Comparison of ENCODE assay signal across 1 cellular context in genomic region chr16:68590201-68590994, GRCh38.
TF ChIP-seq lines count a peak whose summit lies in the region.

No MANE protein-coding gene starts in this region.

TF ChIP-seq in HepG2, 621 proteins besides CTCF, POLR2A, EP300 and RAD21 (continued from another document and continues in another):
- TF ChIP-seq REST (IDR thresholded peaks at IDR 0.05; ENCODE audit: borderline replicate concordance in 1 of 2, low read depth in 1 of 2, low read length in 2 of 2) (no peak), ZNF777 (CRISPR knock-in tag; IDR thresholded peaks at IDR 0.05) (no peak), CERS6 (CRISPR knock-in tag; IDR thresholded peaks at IDR 0.05) (no peak), PLSCR1 (CRISPR knock-in tag; IDR thresholded peaks at IDR 0.05; ENCODE audit: borderline replicate concordance) (no peak), ZNF672 (CRISPR knock-in tag; IDR thresholded peaks at IDR 0.05) (0 out of 2 replicates have a peak, but pooled peaks have one; percentile 30), ZNF841 (CRISPR knock-in tag; IDR thresholded peaks at IDR 0.05; ENCODE audit: borderline replicate concordance) (no peak), ZNF781 (CRISPR knock-in tag; IDR thresholded peaks at IDR 0.05; ENCODE audit: borderline replicate concordance, not compliant biosample characterization) (no peak), ZNF501 (CRISPR knock-in tag; IDR thresholded peaks at IDR 0.05) (no peak; the same call in 1 of the 2 replicates), KAT2B (IDR thresholded peaks at IDR 0.05; ENCODE audit: borderline replicate concordance, low read depth, low read length) (no peak), ATAD3A (CRISPR knock-in tag; IDR thresholded peaks at IDR 0.05) (no peak), SP2 (CRISPR knock-in tag; IDR thresholded peaks at IDR 0.05) (no peak), ZNF331 (CRISPR knock-in tag; IDR thresholded peaks at IDR 0.05) (peak; percentile 35; the same call in 1 of the 2 replicates), HMGXB4 (CRISPR knock-in tag; IDR thresholded peaks at IDR 0.05; ENCODE audit: borderline replicate concordance in 1 of 2, low read depth in 1 of 2) (peak; percentile 82 to 83; a peak in 3 of 4 replicates), ZNF512B (CRISPR knock-in tag; IDR thresholded peaks at IDR 0.05; ENCODE audit: borderline replicate concordance) (peak; percentile 83; the same call in 1 of the 2 replicates), ZNF75D (CRISPR knock-in tag; IDR thresholded peaks at IDR 0.05; ENCODE audit: borderline replicate concordance) (no peak), ZBTB8A (CRISPR knock-in tag; IDR thresholded peaks at IDR 0.05; ENCODE audit: borderline replicate concordance, low read depth) (no peak), ZNF720 (CRISPR knock-in tag; IDR thresholded peaks at IDR 0.05) (no peak), SRSF9 (IDR thresholded peaks at IDR 0.05; ENCODE audit: borderline replicate concordance, insufficient read depth, low read depth, low read length, poor library complexity, severe bottlenecking) (no peak), RBM39 (IDR thresholded peaks at IDR 0.05; ENCODE audit: low read depth, low read length, poor library complexity, severe bottlenecking) (peak; percentile 74), RFX3 (CRISPR knock-in tag; IDR thresholded peaks at IDR 0.05) (no peak), ZNF770 (CRISPR knock-in tag; IDR thresholded peaks at IDR 0.05) (0 out of 2 replicates have a peak, but pooled peaks have one; percentile 26), CREM (IDR thresholded peaks at IDR 0.05) (no peak), CREM (CRISPR knock-in tag; IDR thresholded peaks at IDR 0.05) (no peak)
- TF ChIP-seq, protein P1, sequence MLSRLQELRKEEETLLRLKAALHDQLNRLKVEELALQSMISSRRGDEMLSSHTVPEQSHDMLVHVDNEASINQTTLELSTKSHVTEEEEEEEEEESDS (CRISPR knock-in tag; IDR thresholded peaks at IDR 0.05; ENCODE audit: borderline replicate concordance) = no peak
- TF ChIP-seq, protein P2, sequence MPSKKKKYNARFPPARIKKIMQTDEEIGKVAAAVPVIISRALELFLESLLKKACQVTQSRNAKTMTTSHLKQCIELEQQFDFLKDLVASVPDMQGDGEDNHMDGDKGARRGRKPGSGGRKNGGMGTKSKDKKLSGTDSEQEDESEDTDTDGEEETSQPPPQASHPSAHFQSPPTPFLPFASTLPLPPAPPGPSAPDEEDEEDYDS (CRISPR knock-in tag; IDR thresholded peaks at IDR 0.05) = no peak; the same call in 1 of the 2 replicates
- TF ChIP-seq, protein P3, sequence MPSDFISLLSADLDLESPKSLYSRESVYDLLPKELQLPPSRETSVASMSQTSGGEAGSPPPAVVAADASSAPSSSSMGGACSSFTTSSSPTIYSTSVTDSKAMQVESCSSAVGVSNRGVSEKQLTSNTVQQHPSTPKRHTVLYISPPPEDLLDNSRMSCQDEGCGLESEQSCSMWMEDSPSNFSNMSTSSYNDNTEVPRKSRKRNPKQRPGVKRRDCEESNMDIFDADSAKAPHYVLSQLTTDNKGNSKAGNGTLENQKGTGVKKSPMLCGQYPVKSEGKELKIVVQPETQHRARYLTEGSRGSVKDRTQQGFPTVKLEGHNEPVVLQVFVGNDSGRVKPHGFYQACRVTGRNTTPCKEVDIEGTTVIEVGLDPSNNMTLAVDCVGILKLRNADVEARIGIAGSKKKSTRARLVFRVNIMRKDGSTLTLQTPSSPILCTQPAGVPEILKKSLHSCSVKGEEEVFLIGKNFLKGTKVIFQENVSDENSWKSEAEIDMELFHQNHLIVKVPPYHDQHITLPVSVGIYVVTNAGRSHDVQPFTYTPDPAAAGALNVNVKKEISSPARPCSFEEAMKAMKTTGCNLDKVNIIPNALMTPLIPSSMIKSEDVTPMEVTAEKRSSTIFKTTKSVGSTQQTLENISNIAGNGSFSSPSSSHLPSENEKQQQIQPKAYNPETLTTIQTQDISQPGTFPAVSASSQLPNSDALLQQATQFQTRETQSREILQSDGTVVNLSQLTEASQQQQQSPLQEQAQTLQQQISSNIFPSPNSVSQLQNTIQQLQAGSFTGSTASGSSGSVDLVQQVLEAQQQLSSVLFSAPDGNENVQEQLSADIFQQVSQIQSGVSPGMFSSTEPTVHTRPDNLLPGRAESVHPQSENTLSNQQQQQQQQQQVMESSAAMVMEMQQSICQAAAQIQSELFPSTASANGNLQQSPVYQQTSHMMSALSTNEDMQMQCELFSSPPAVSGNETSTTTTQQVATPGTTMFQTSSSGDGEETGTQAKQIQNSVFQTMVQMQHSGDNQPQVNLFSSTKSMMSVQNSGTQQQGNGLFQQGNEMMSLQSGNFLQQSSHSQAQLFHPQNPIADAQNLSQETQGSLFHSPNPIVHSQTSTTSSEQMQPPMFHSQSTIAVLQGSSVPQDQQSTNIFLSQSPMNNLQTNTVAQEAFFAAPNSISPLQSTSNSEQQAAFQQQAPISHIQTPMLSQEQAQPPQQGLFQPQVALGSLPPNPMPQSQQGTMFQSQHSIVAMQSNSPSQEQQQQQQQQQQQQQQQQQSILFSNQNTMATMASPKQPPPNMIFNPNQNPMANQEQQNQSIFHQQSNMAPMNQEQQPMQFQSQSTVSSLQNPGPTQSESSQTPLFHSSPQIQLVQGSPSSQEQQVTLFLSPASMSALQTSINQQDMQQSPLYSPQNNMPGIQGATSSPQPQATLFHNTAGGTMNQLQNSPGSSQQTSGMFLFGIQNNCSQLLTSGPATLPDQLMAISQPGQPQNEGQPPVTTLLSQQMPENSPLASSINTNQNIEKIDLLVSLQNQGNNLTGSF (CRISPR knock-in tag; IDR thresholded peaks at IDR 0.05) = no peak
- TF ChIP-seq, protein P4, sequence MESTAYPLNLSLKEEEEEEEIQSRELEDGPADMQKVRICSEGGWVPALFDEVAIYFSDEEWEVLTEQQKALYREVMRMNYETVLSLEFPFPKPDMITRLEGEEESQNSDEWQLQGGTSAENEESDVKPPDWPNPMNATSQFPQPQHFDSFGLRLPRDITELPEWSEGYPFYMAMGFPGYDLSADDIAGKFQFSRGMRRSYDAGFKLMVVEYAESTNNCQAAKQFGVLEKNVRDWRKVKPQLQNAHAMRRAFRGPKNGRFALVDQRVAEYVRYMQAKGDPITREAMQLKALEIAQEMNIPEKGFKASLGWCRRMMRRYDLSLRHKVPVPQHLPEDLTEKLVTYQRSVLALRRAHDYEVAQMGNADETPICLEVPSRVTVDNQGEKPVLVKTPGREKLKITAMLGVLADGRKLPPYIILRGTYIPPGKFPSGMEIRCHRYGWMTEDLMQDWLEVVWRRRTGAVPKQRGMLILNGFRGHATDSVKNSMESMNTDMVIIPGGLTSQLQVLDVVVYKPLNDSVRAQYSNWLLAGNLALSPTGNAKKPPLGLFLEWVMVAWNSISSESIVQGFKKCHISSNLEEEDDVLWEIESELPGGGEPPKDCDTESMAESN (CRISPR knock-in tag; conservative IDR thresholded peaks at IDR 0.05) = no peak
